In the genomic region with DNA sequence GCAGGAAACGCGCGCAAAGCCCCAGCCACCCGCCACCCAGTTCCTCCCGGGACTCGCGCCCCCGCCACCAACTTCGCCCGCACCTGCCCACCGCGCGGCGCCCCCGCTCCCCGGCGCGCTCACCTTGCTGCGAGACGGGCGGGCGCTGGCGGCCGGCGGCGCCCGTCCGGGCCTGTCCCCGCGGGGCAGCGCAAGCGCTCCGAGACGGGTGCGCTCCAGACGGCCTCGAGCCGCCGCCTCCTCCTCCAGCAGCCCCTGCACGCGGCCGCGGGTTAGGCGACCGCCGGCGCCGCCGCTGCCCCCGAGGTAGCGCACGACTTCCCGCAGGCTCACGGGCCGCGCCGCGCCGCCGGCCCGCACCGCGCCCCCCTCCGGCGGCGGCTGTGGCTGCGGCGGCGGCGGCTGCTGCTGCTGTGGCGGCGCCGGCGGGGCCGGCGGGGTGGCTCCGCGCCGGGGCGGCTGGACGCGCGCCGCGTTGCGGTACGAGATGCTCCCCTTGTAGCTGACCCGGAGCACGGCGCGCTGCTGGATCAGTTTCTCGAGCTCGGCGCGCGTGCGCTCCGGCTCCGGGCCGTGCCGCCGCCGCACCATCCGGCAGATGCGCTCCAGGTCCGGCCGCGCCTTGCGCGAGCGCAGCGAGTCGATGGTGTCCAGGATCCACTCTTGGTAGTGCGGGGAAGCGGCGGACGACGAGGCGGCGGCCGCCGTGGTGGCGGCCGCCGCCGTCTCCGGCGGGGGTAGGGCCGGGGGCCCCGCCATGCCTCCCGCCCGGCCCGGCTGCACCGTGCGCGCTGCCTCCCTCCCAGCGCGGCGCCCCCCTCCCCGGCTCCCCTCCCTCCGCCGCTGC, we compare ENCODE assay signal across 8 cellular contexts. TPM values are rescaled to one million over a fixed set of nuclear protein-coding genes. Genes with fewer than 3 reads are reported as not detected.
A peak's percentile ranks its signal among the peaks of the same experiment; 100 is the strongest.
DNase-seq lines count a peak whose midpoint lies in the region; ATAC-seq and TF ChIP-seq lines count a peak whose summit lies in the region.

No MANE protein-coding gene starts in this region.

- ATAC-seq in RWPE2 (ENCODE audit: low read depth) (peak; percentile 35), left cardiac atrium (peak; percentile 3 to 7), psoas muscle (peak; percentile 5 to 25 (median 18)), GM18520 (IDR thresholded peaks at IDR 0.05; ENCODE audit: unreplicated experiment) (no peak), GM18505 (IDR thresholded peaks at IDR 0.05; ENCODE audit: unreplicated experiment) (no peak)

- H3K9me3 Mint-ChIP-seq in HFFc6 = peaks cover 19% of the 10 kb centered on the region
- peaks cover 11% of the 10 kb centered on the region for H3K9me3 Mint-ChIP-seq in activated naive CD8-positive, alpha-beta T cell treated with anti-CD3 and anti-CD28 coated beads for 36 hours

- intact Hi-C loops in left cardiac atrium (cut with DNase I) (no loop called here), psoas muscle (cut with DNase I) (no loop called here)

- H3K9me3 ChIP-seq in DOHH2 (ENCODE audit: control insufficient read depth, insufficient read depth, low read length) (peaks cover 9% of the 10 kb centered on the region), RWPE2 (ENCODE audit: severe bottlenecking) (no peaks in the 10 kb centered on the region), psoas muscle (peaks cover 10% of the 10 kb centered on the region)

- H3K27me3 ChIP-seq in DOHH2 (ENCODE audit: control insufficient read depth, low read length) = no peaks in the 10 kb centered on the region
- H3K27me3 ChIP-seq in RWPE2 (ENCODE audit: insufficient read depth, poor library complexity, severe bottlenecking) = no peaks in the 10 kb centered on the region
- no peaks in the 10 kb centered on the region for H3K27me3 ChIP-seq in psoas muscle (ENCODE audit: insufficient read depth in 3 of 3, low read length in 2 of 3)

- peak; percentile 50 for DNase-seq in HFFc6
- no peak for DNase-seq in RWPE2 (ENCODE audit: low spot score)
- peak; percentile 66 for DNase-seq in activated naive CD8-positive, alpha-beta T cell treated with anti-CD3 and anti-CD28 coated beads for 36 hours
- peak; percentile 69 for DNase-seq in left cardiac atrium
- peak; percentile 69 to 74 for DNase-seq in psoas muscle

- peaks cover 13% of the 10 kb centered on the region; the same call in 1 of the 2 replicates for H3F3A ChIP-seq in DOHH2 (ENCODE audit: control insufficient read depth, insufficient read depth)

- TF ChIP-seq POLR2A in GM18505 (IDR thresholded peaks at IDR 0.05; ENCODE audit: borderline replicate concordance, extremely low read depth, insufficient read depth, insufficient read length) = no peak

- peaks cover 12% of the 10 kb centered on the region for H3K79me2 ChIP-seq in DOHH2 (ENCODE audit: control insufficient read depth, low read length)

- H3K9me2 ChIP-seq in DOHH2 (replicated peaks; ENCODE audit: control insufficient read depth, low read length) = no peaks in the 10 kb centered on the region

- peak overlapping the region; percentile 84 for H3K4me3 Mint-ChIP-seq in HFFc6
- peak overlapping the region; percentile 83 for H3K4me3 Mint-ChIP-seq in activated naive CD8-positive, alpha-beta T cell treated with anti-CD3 and anti-CD28 coated beads for 36 hours

- peaks cover 18% of the 10 kb centered on the region for H3K4me1 ChIP-seq in DOHH2 (ENCODE audit: control insufficient read depth, low read length)
- no peaks in the 10 kb centered on the region for H3K4me1 ChIP-seq in RWPE2 (ENCODE audit: insufficient read depth, poor library complexity, severe bottlenecking)
- peaks cover 6% of the 10 kb centered on the region for H3K4me1 ChIP-seq in psoas muscle

- peak overlapping the region; percentile 81 for H3K4me2 ChIP-seq in DOHH2 (ENCODE audit: low read length)

- peaks cover 5% of the 10 kb centered on the region for H3K27me3 Mint-ChIP-seq in HFFc6 (ENCODE audit: insufficient read depth)
- H3K27me3 Mint-ChIP-seq in activated naive CD8-positive, alpha-beta T cell treated with anti-CD3 and anti-CD28 coated beads for 36 hours = no peaks in the 10 kb centered on the region

- peak overlapping the region; percentile 77 for H3K27ac Mint-ChIP-seq in HFFc6
- H3K27ac Mint-ChIP-seq in activated naive CD8-positive, alpha-beta T cell treated with anti-CD3 and anti-CD28 coated beads for 36 hours = peak overlapping the region; percentile 65

- peaks cover 15% of the 10 kb centered on the region for H3K4me1 Mint-ChIP-seq in HFFc6 (ENCODE audit: low read depth)
- H3K4me1 Mint-ChIP-seq in activated naive CD8-positive, alpha-beta T cell treated with anti-CD3 and anti-CD28 coated beads for 36 hours = peaks cover 14% of the 10 kb centered on the region

- 0 to 1% (median 1%) methylated on average over 24 to 132 of the region's 142 CpGs for WGBS in psoas muscle, 3 donors

- H3K4me3 ChIP-seq in DOHH2 (ENCODE audit: low read length) (peak overlapping the region; percentile 75), RWPE2 (ENCODE audit: severe bottlenecking) (peak overlapping the region; percentile 64), psoas muscle (peak overlapping the region; percentile 89)

- peaks cover 22% of the 10 kb centered on the region for H3K36me3 Mint-ChIP-seq in HFFc6 (ENCODE audit: low read depth)
- peaks cover 31% of the 10 kb centered on the region for H3K36me3 Mint-ChIP-seq in activated naive CD8-positive, alpha-beta T cell treated with anti-CD3 and anti-CD28 coated beads for 36 hours

- no peaks in the 10 kb centered on the region for H4K20me1 ChIP-seq in DOHH2 (ENCODE audit: control insufficient read depth, insufficient read depth, low read depth, low read length)

- H3K27ac ChIP-seq in DOHH2 (ENCODE audit: low read depth, low read length) (peak overlapping the region; percentile 71), RWPE2 (ENCODE audit: poor library complexity, severe bottlenecking) (peak overlapping the region; percentile 67), psoas muscle (peak overlapping the region; percentile 89)

- H3K36me3 ChIP-seq in DOHH2 (ENCODE audit: control insufficient read depth, low read length) (peaks cover 39% of the 10 kb centered on the region), RWPE2 (ENCODE audit: low read depth) (peaks cover 20% of the 10 kb centered on the region), psoas muscle (ENCODE audit: insufficient read depth in 1 of 2, low read depth in 1 of 2) (peaks cover 0 to 28% of the 10 kb centered on the region in 2 donors)

- TF ChIP-seq CTCF in DOHH2 (IDR thresholded peaks at IDR 0.05; ENCODE audit: low read depth, low read length, poor library complexity, severe bottlenecking) (no peak), HFFc6 (IDR thresholded peaks at IDR 0.05) (no peak; the same call in 1 of the 2 replicates), RWPE2 (IDR thresholded peaks at IDR 0.05; ENCODE audit: poor library complexity, severe bottlenecking) (peak; percentile 36), psoas muscle (IDR thresholded peaks at IDR 0.05) (no peak)

RNA-seq across cellular contexts. Expression of a gene that starts 0.7 kb away (rescaled TPM):
- 10 to 100 TPM; 33.0 to 48.6 (median 35.9) TPM for total RNA-seq in HFFc6 (2021; fragmentation: NEBNext Ultra II Directional; extraction: Animal tissue kit (Norgen Biotek cat#: 25700))
- 10 to 100 TPM; 66.7 to 68.0 TPM for total RNA-seq in activated naive CD8-positive, alpha-beta T cell treated with anti-CD3 and anti-CD28 coated beads for 36 hours
- total RNA-seq in left cardiac atrium (10 to 100 TPM; 33.4 to 39.1 TPM), psoas muscle (10 to 100 TPM; 27.3 to 54.4 (median 39.6) TPM)
- 10 to 100 TPM; 39.9 to 99.9 (median 60.4) TPM for polyA plus RNA-seq in psoas muscle

RNA-seq across cellular contexts. Expression of a gene that starts 4.3 kb away (rescaled TPM):
- total RNA-seq in HFFc6 (2021; fragmentation: NEBNext Ultra II Directional; extraction: Animal tissue kit (Norgen Biotek cat#: 25700)) = not detected
- not detected for total RNA-seq in activated naive CD8-positive, alpha-beta T cell treated with anti-CD3 and anti-CD28 coated beads for 36 hours
- total RNA-seq in left cardiac atrium (not detected), psoas muscle (not detected)
- polyA plus RNA-seq in psoas muscle = not detected

RNA-seq across cellular contexts. Expression of a gene that starts 17.3 kb away (rescaled TPM):
- 1 to 10 TPM in 2 of 6 experiments, under 1 TPM in 4; 0.62 to 1.2 (median 0.88) TPM for total RNA-seq in HFFc6 (2021; fragmentation: NEBNext Ultra II Directional; extraction: Animal tissue kit (Norgen Biotek cat#: 25700))
- total RNA-seq in activated naive CD8-positive, alpha-beta T cell treated with anti-CD3 and anti-CD28 coated beads for 36 hours = under 1 TPM; 0.20 to 0.31 TPM
- 1 to 10 TPM; 4.6 to 5.7 TPM for total RNA-seq in left cardiac atrium
- total RNA-seq in psoas muscle = 1 to 10 TPM; 2.0 to 6.3 (median 2.9) TPM
- 10 to 100 TPM in 1 of 3 donors, 1 to 10 TPM in 2; 1.8 to 15.4 (median 2.1) TPM for polyA plus RNA-seq in psoas muscle

RNA-seq across cellular contexts. Expression of a gene that starts 27.7 kb away (rescaled TPM):
- 100 to 1,000 TPM; 137 to 170 (median 149) TPM for total RNA-seq in HFFc6 (2021; fragmentation: NEBNext Ultra II Directional; extraction: Animal tissue kit (Norgen Biotek cat#: 25700))
- 10 to 100 TPM; 54.3 to 56.0 TPM for total RNA-seq in activated naive CD8-positive, alpha-beta T cell treated with anti-CD3 and anti-CD28 coated beads for 36 hours
- 100 to 1,000 TPM; 348 to 418 TPM for total RNA-seq in left cardiac atrium
- total RNA-seq in psoas muscle = 100 to 1,000 TPM; 209 to 509 (median 312) TPM
- 100 to 1,000 TPM in 2 of 3 donors, 10 to 100 TPM in 1; 99.3 to 208 (median 135) TPM for polyA plus RNA-seq in psoas muscle

RNA-seq across cellular contexts. Expression of a gene that starts 28.0 kb away (rescaled TPM):
- 1 to 10 TPM; 1.2 to 4.0 (median 2.8) TPM for total RNA-seq in HFFc6 (2021; fragmentation: NEBNext Ultra II Directional; extraction: Animal tissue kit (Norgen Biotek cat#: 25700))
- total RNA-seq in activated naive CD8-positive, alpha-beta T cell treated with anti-CD3 and anti-CD28 coated beads for 36 hours = not detected
- total RNA-seq in left cardiac atrium (under 1 TPM; 0.50 to 0.88 TPM), psoas muscle (not detected)
- polyA plus RNA-seq in psoas muscle = under 1 TPM in 2 of 3 donors, not detected in 1; 0.04 to 0.05 TPM

Comparison
In these comparisons a context has a peak if more than half of its experiments do, and no peak if none do; other contexts are left out.
1. ATAC-seq: peak in RWPE2 (single experiment), left cardiac atrium (2 of 2) and psoas muscle (4 of 4); none in GM18520 (single experiment) and GM18505 (single experiment).
2. Peak in every context shown above with its lines, with median percentiles within 50 percentile points of each other: H3K27ac ChIP-seq and H3K4me3 ChIP-seq.